In genomic region chr3:194139085-194139976, GRCh38 we compare ENCODE assay signal across 8 cellular contexts. TPM values are rescaled to one million over a fixed set of nuclear protein-coding genes. Genes with fewer than 3 reads are reported as not detected.
DNase-seq lines count a peak whose midpoint lies in the region; ATAC-seq and TF ChIP-seq lines count a peak whose summit lies in the region.

No MANE protein-coding gene starts in this region.

- ATAC-seq in activated CD4-positive, alpha-beta T cell treated with anti-CD3 and anti-CD28 coated beads for 36 hours: no peak
- ATAC-seq in GM19463 (IDR thresholded peaks at IDR 0.05; ENCODE audit: unreplicated experiment) (no peak), HG02759 (IDR thresholded peaks at IDR 0.05; ENCODE audit: unreplicated experiment) (no peak)

- H3K4ac ChIP-seq in trophoblast cell (ENCODE audit: low read depth, low read length): peak overlapping the region; percentile 25

- H4K8ac ChIP-seq in trophoblast cell (ENCODE audit: low read depth, low read length): peak overlapping the region; percentile 54

- H3K4me2 ChIP-seq in trophoblast cell (ENCODE audit: low read length): peak overlapping the region; percentile 52

- H2AK5ac ChIP-seq in trophoblast cell (ENCODE audit: low read length): no peak overlapping the region

- no peaks in the 10 kb centered on the region for H3K27me3 ChIP-seq in trophoblast cell (ENCODE audit: insufficient read depth, low read length)

- no peak overlapping the region for H3K18ac ChIP-seq in trophoblast cell (ENCODE audit: low read length)

- H3K79me2 ChIP-seq in trophoblast cell (ENCODE audit: control insufficient read depth, insufficient read depth, low read length, poor library complexity): peaks cover 20% of the 10 kb centered on the region

- H3K9me3 ChIP-seq in SK-N-MC (ENCODE audit: low read depth, low read length): no peaks in the 10 kb centered on the region
- H3K9me3 ChIP-seq in trophoblast cell (ENCODE audit: insufficient read depth, low read depth, low read length): no peaks in the 10 kb centered on the region

- DNase-seq in activated CD4-positive, alpha-beta T cell treated with anti-CD3 and anti-CD28 coated beads, Interleukin-2, amount 10 ng/mL, durations not matched to agents 24 days and 14 days: no peak
- no peak for DNase-seq in activated CD4-positive, alpha-beta T cell treated with anti-CD3 and anti-CD28 coated beads for 36 hours
- DNase-seq in SK-N-MC (ENCODE audit: low read depth, low spot score) (no peak), fibroblast of the aortic adventitia (ENCODE audit: low read depth) (peak; percentile 81), trophoblast cell (peak in 1 of 2 donors; percentile 26)
- no peak for DNase-seq in activated CD8-positive, alpha-beta memory T cell treated with anti-CD3 and anti-CD28 coated beads, Interleukin-2, amount 50 U/mL, for 48 hours

- intact Hi-C loops in activated CD4-positive, alpha-beta T cell treated with anti-CD3 and anti-CD28 coated beads, Interleukin-2, amount 10 ng/mL, durations not matched to agents 24 days and 14 days (cut with micrococcal nuclease): loop anchor here (5.0 to 10.0 kb wide), 6 partner anchors 63 to 625 kb away; partner anchors contain the start of genes FAM43A and OPA1
- intact Hi-C loops in activated CD4-positive, alpha-beta T cell treated with anti-CD3 and anti-CD28 coated beads for 36 hours (cut with DNase I, micrococcal nuclease): loop anchor here (2.0 to 10.0 kb wide), 8 partner anchors 67 to 533 kb away; partner anchors contain the start of genes GP5 (in 2 of the 2) and LSG1 (in 1 of the 2)

- WGBS in trophoblast cell (ENCODE audit: extremely low coverage, insufficient coverage, insufficient read length): no CpG with 5 or more reads among the region's 25 CpGs

- peak overlapping the region; percentile 17 for H3K14ac ChIP-seq in trophoblast cell (ENCODE audit: low read length)

- peaks cover 41% of the 10 kb centered on the region for H3K79me1 ChIP-seq in trophoblast cell (ENCODE audit: low read length)

- peak overlapping the region; percentile 33 for H3K4me3 Mint-ChIP-seq in activated CD4-positive, alpha-beta T cell treated with anti-CD3 and anti-CD28 coated beads, Interleukin-2, amount 10 ng/mL, durations not matched to agents 24 days and 14 days
- H3K4me3 Mint-ChIP-seq in activated CD4-positive, alpha-beta T cell treated with anti-CD3 and anti-CD28 coated beads for 36 hours: no peak overlapping the region

- POLR2A ChIA-PET in activated CD4-positive, alpha-beta T cell treated with anti-CD3 and anti-CD28 coated beads for 36 hours (lab: Charles Lee): no interaction called here

- CTCF ChIA-PET in activated CD4-positive, alpha-beta T cell treated with anti-CD3 and anti-CD28 coated beads for 36 hours (lab: Charles Lee): interaction anchor here (1.0 to 2.9 kb wide), 4 partner anchors 169 to 359 kb away, joined by 3 to 9 read pairs (median 6); no protein-coding TSS in a partner anchor

- H3K36me3 Mint-ChIP-seq in activated CD4-positive, alpha-beta T cell treated with anti-CD3 and anti-CD28 coated beads, Interleukin-2, amount 10 ng/mL, durations not matched to agents 24 days and 14 days (ENCODE audit: low read depth): peaks cover 1% of the 10 kb centered on the region
- no peaks in the 10 kb centered on the region for H3K36me3 Mint-ChIP-seq in activated CD4-positive, alpha-beta T cell treated with anti-CD3 and anti-CD28 coated beads for 36 hours (ENCODE audit: low read depth)

- H3K9ac ChIP-seq in SK-N-MC (ENCODE audit: insufficient read length) (peak overlapping the region; percentile 82), trophoblast cell (ENCODE audit: low read length) (peak overlapping the region; percentile 10)

- no peak overlapping the region for H4K12ac ChIP-seq in trophoblast cell (ENCODE audit: low read depth, low read length)

- peak overlapping the region; percentile 39 for H4K91ac ChIP-seq in trophoblast cell (ENCODE audit: low read depth, low read length)

- TF ChIP-seq CTCF in fibroblast of the aortic adventitia (IDR thresholded peaks at IDR 0.05; ENCODE audit: insufficient read depth, low read length): no peak

- H2BK120ac ChIP-seq in trophoblast cell (ENCODE audit: insufficient read depth, low read length, poor library complexity): peak overlapping the region; percentile 52

- peaks cover 54% of the 10 kb centered on the region for H3K27me3 Mint-ChIP-seq in activated CD4-positive, alpha-beta T cell treated with anti-CD3 and anti-CD28 coated beads, Interleukin-2, amount 10 ng/mL, durations not matched to agents 24 days and 14 days
- H3K27me3 Mint-ChIP-seq in activated CD4-positive, alpha-beta T cell treated with anti-CD3 and anti-CD28 coated beads for 36 hours: peaks cover 38% of the 10 kb centered on the region

- H3K27ac ChIP-seq in SK-N-MC: peak overlapping the region; percentile 100
- H3K27ac ChIP-seq in trophoblast cell (ENCODE audit: low read depth, low read length): peak overlapping the region; percentile 65

- no peak overlapping the region for H2AFZ ChIP-seq in trophoblast cell (ENCODE audit: insufficient read depth, low read length, poor library complexity)

- peaks cover 17 to 30% of the 10 kb centered on the region in 2 experiments for H3K4me1 ChIP-seq in trophoblast cell (ENCODE audit: control insufficient read depth in 1 of 2, insufficient read depth in 2 of 2, low read length in 2 of 2)

- H3K27ac Mint-ChIP-seq in activated CD4-positive, alpha-beta T cell treated with anti-CD3 and anti-CD28 coated beads, Interleukin-2, amount 10 ng/mL, durations not matched to agents 24 days and 14 days: no peak overlapping the region
- no peak overlapping the region for H3K27ac Mint-ChIP-seq in activated CD4-positive, alpha-beta T cell treated with anti-CD3 and anti-CD28 coated beads for 36 hours

- H3K4me1 Mint-ChIP-seq in activated CD4-positive, alpha-beta T cell treated with anti-CD3 and anti-CD28 coated beads, Interleukin-2, amount 10 ng/mL, durations not matched to agents 24 days and 14 days: peaks cover 31% of the 10 kb centered on the region
- H3K4me1 Mint-ChIP-seq in activated CD4-positive, alpha-beta T cell treated with anti-CD3 and anti-CD28 coated beads for 36 hours: peaks cover 35% of the 10 kb centered on the region

- peak overlapping the region; percentile 86 for H2BK5ac ChIP-seq in trophoblast cell (ENCODE audit: low read depth, low read length, poor library complexity)

- H2BK12ac ChIP-seq in trophoblast cell (ENCODE audit: low read length): peak overlapping the region; percentile 15

- peak overlapping the region; percentile 86 for H3K4me3 ChIP-seq in SK-N-MC
- H3K4me3 ChIP-seq in fibroblast of the aortic adventitia (ENCODE audit: low read depth, low read length): no peak overlapping the region
- no peak overlapping the region for H3K4me3 ChIP-seq in trophoblast cell (ENCODE audit: low read depth, low read length)

- H3K36me3 ChIP-seq in SK-N-MC (ENCODE audit: insufficient read depth, low read length) (peaks cover 25% of the 10 kb centered on the region), trophoblast cell (ENCODE audit: control insufficient read depth in 1 of 2, insufficient read depth in 2 of 2, low read length in 2 of 2) (peaks cover 6 to 7% of the 10 kb centered on the region in 2 experiments)

- H3K23ac ChIP-seq in trophoblast cell (ENCODE audit: low read length): no peak overlapping the region

- H3K9me3 Mint-ChIP-seq in activated CD4-positive, alpha-beta T cell treated with anti-CD3 and anti-CD28 coated beads, Interleukin-2, amount 10 ng/mL, durations not matched to agents 24 days and 14 days: no peaks in the 10 kb centered on the region
- no peaks in the 10 kb centered on the region for H3K9me3 Mint-ChIP-seq in activated CD4-positive, alpha-beta T cell treated with anti-CD3 and anti-CD28 coated beads for 36 hours (ENCODE audit: low read depth)

RNA-seq across cellular contexts. Expression of gene HES1, which starts 3.4 kb away (rescaled TPM):
- 0.64 and 1.2 TPM in 2 replicates for total RNA-seq in activated CD4-positive, alpha-beta T cell treated with anti-CD3 and anti-CD28 coated beads, Interleukin-2, amount 10 ng/mL, durations not matched to agents 24 days and 14 days
- under 1 TPM; 0.40 to 0.50 TPM for total RNA-seq in activated CD4-positive, alpha-beta T cell treated with anti-CD3 and anti-CD28 coated beads for 36 hours
- 0.81 and 3.4 TPM in 2 replicates for total RNA-seq in fibroblast of the aortic adventitia (ENCODE audit: low replicate concordance)
- polyA plus RNA-seq in trophoblast cell (2013): 62.4 and 67.6 TPM in 2 replicates
